ENCODE assay signal across 13 cellular contexts in the genomic region with DNA sequence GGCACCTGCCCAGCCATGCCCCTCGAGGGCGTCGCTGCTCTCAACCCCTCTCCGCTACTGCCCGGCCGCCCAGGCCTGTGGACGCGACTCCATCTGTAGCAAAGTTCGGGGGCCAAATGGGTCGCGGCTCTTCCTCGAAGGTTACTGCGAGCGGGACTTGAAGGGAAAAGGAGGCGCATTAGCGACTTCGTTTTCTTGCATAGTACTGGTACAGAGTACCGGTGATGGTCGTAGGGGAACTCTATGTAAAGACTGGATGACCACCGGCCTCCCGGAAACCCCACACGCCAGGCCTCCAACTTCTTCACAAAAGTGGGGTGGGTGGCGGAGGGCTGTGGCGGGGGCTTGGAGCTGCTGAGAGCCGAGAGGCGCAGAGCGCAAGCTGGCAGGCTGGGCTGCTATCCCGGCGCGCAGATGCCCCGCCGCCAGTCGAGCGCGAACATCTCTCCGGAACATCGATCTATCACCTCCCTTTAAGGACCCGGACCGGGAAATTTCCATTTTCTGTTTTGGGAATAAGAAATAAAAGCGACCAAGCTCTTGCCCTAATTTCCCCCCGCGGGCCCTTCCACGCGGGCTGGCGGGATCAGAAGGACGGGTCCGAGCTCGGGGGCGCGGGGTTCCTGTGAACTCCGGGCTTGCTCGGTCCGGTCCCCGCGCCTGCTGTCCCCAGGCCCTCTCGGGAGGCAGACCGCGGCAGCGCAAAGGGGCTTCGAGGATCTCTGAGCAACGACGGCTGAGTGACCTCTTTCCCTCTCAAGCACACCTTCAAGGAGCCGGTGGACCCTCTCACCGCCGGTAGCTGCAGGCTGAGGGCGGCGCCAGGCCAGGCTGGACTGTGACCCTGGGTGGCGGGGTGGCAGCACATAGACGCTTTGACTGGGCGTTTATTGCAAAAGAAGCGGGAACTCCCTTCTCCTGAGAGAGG. TPM values are rescaled to one million over a fixed set of nuclear protein-coding genes. Genes with fewer than 3 reads are reported as not detected.
DNase-seq lines count a peak whose midpoint lies in the region; ATAC-seq and TF ChIP-seq lines count a peak whose summit lies in the region.
"Had no signal": no experiment of that assay in that cellular context is flagged by ENCODE, and none has a peak within 500 bp of the region (broad histone marks: within the 10 kb centered on the region; RNA-seq: fewer than 3 reads in every experiment).

No MANE protein-coding gene starts in this region.

- H3K9ac ChIP-seq in HUES48 (ENCODE audit: low read depth, low read length): no peak overlapping the region; the same call in 1 of the 2 replicates
- H3K9ac ChIP-seq: parathyroid adenoma had no signal

- no peaks in the 10 kb centered on the region for H3K9me3 ChIP-seq in HUES48 (ENCODE audit: control insufficient read depth, insufficient read depth, low read length)
- H3K9me3 ChIP-seq in body of pancreas: no peaks in the 10 kb centered on the region
- H3K9me3 ChIP-seq in BE2C: no peaks in the 10 kb centered on the region; the same call in 1 of the 2 replicates

- TF ChIP-seq CTCF in body of pancreas (IDR thresholded peaks at IDR 0.05): no peak
- no peak for TF ChIP-seq CTCF in BE2C (IDR thresholded peaks at IDR 0.05; ENCODE audit: low read depth, low read length)

- H3K4me1 ChIP-seq in HUES48 (ENCODE audit: control insufficient read depth, insufficient read depth, low read length) (peaks cover 42% of the 10 kb centered on the region), body of pancreas (peaks cover 18% of the 10 kb centered on the region), BE2C (no peaks in the 10 kb centered on the region)
- H3K4me1 ChIP-seq: parathyroid adenoma had no signal

- H3K27ac ChIP-seq in HUES48 (ENCODE audit: low read depth, low read length): no peak overlapping the region
- no peak overlapping the region for H3K27ac ChIP-seq in body of pancreas
- H3K27ac ChIP-seq: parathyroid adenoma, SK-N-MC had no signal

- H3K27me3 ChIP-seq in HUES48 (ENCODE audit: control insufficient read depth, insufficient read depth, low read length): peaks cover 75% of the 10 kb centered on the region
- peaks cover 0 to 13% of the 10 kb centered on the region in 2 donors for H3K27me3 ChIP-seq in body of pancreas
- H3K27me3 ChIP-seq in BE2C: peaks cover 68% of the 10 kb centered on the region

- 6 to 7% methylated on average over 23 to 70 of the region's 71 CpGs for WGBS in body of pancreas, 2 donors

- TF ChIP-seq POLR2A in body of pancreas (IDR thresholded peaks at IDR 0.05): no peak

- intact Hi-C loops in body of pancreas (cut with DNase I) (no loop called here), sciatic nerve (cut with DNase I) (no loop called here)

- ATAC-seq in body of pancreas (peak; percentile 60), sciatic nerve (peak; percentile 42), HG03342 (IDR thresholded peaks at IDR 0.05; ENCODE audit: unreplicated experiment) (no peak)

- H3K4me3 ChIP-seq in HUES48 (ENCODE audit: low read depth, low read length) (peak overlapping the region; percentile 64), body of pancreas (no peak overlapping the region), BE2C (ENCODE audit: low read depth, low read length) (no peak overlapping the region)
- H3K4me3 ChIP-seq: SK-N-MC had no signal

- DNase-seq in body of pancreas (peak in 2 of 4 donors; percentile 24 to 38), iPS-NIHi11 (ENCODE audit: low spot score) (peak; percentile 43), sciatic nerve (ENCODE audit: low spot score) (no peak), BE2C (no peak), cerebellum (ENCODE audit: low spot score) (no peak)
- DNase-seq: activated CD4-positive, alpha-beta T cell treated with anti-CD3 and anti-CD28 coated beads for 1 hour; NCI-H1436; stimulated activated CD4-positive, alpha-beta T cell treated with anti-CD3 and anti-CD28 coated beads, Interleukin-4, amount 100 ng/mL, for 1 hour had no signal

- H3K36me3 ChIP-seq in HUES48 (ENCODE audit: control insufficient read depth, insufficient read depth, low read length): no peaks in the 10 kb centered on the region
- no peaks in the 10 kb centered on the region for H3K36me3 ChIP-seq in body of pancreas (replicated peaks in 1 of 2; ENCODE audit: insufficient read depth in 1 of 2, low read depth in 2 of 2)
- H3K36me3 ChIP-seq in BE2C: no peaks in the 10 kb centered on the region

RNA-seq across cellular contexts. Expression of a gene that starts 12.2 kb away (rescaled TPM):
- total RNA-seq in body of pancreas (not detected), sciatic nerve (not detected), cerebellum (not detected)
- polyA plus RNA-seq in BE2C (2012; ENCODE audit: insufficient read depth, insufficient read length, low read depth): not detected
- polyA plus RNA-seq: IgD-negative memory B cell had no signal
